18 cellular contexts compared by ENCODE assay signal in genomic region chr10:94150541-94151184, GRCh38.
"Had no signal": no experiment of that assay in that cellular context is flagged by ENCODE, and none has a peak within 500 bp of the region (broad histone marks: within the 10 kb centered on the region; RNA-seq: fewer than 3 reads in every experiment).

No MANE protein-coding gene starts in this region.

- DNase-seq: dermis blood vessel endothelial cell; esophagus squamous epithelium; foreskin fibroblast; glutamatergic neuron; islet precursor cell; mammary epithelial cell; occipital lobe; pancreas; right cardiac atrium; stimulated activated CD4-positive, alpha-beta T cell treated with anti-CD3 and anti-CD28 coated beads, Interleukin-4, amount 100 ng/mL, for 1 hour; stimulated activated CD8-positive, alpha-beta memory T cell treated with anti-CD3 and anti-CD28 coated beads, Interleukin-4, amount 100 ng/mL, for 48 hours; stimulated activated naive CD8-positive, alpha-beta T cell treated with anti-CD3 and anti-CD28 coated beads, Interleukin-15, Interleukin-2, amounts not matched to agents 100 U/mL and 50 U/mL, for 24 hours; thyroid gland had no signal

- ATAC-seq: gastroesophageal sphincter; left lobe of liver; natural killer cell treated with Interleukin-12 subunit alpha and Interleukin-12 subunit beta and Interleukin-15 and Interleukin-18, amount 100 ng/mL, for 72 hours; pancreas; stimulated activated effector memory CD8-positive, alpha-beta T cell treated with anti-CD3 and anti-CD28 coated beads, Interleukin-12 subunit alpha, Interleukin-12 subunit beta, amount 100 ng/mL, for 72 hours; stimulated activated naive CD8-positive, alpha-beta T cell treated with anti-CD3 and anti-CD28 coated beads, Interleukin-15, Interleukin-2, amounts not matched to agents 100 U/mL and 50 U/mL, for 24 hours had no signal

- FAIRE-seq: pancreas, urothelium cell line had no signal
